In the genomic region with DNA sequence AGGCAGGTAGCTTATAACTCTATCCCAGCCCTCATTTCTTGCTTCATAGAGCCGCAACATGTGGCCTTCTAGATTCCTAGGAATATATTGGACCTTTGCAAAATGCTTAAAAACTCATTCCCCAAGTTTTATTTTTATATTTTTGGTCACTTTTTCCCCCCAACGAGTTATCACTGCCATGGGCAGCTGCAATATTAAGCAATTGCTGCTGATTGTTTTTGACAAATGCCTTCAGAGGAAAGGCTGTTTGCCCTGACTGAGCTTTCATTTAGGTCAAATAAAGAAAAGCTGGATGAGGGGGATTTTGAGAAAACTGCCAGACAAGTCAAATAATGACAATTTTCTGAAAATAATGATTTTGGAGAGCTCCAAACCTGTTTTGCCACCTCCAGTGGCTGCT, we compare ENCODE assay signal across 28 cellular contexts.
"Had no signal": no experiment of that assay in that cellular context is flagged by ENCODE, and none has a peak within 500 bp of the region (broad histone marks: within the 10 kb centered on the region; RNA-seq: fewer than 3 reads in every experiment).

No MANE protein-coding gene starts in this region.

- H3K36me3 ChIP-seq: colonic mucosa, esophagus muscularis mucosa, esophagus squamous epithelium, gastrocnemius medialis, gastroesophageal sphincter, heart left ventricle, heart right ventricle had no signal

- DNase-seq: colonic mucosa; cortex of kidney; dermis blood vessel endothelial cell; dorsolateral prefrontal cortex; effector CD4-positive, alpha-beta T cell; effector CD8-positive, alpha-beta T cell; effector memory CD4-positive, alpha-beta T cell; effector memory CD8-positive, alpha-beta T cell; endodermal cell; erythroblast; esophagus squamous epithelium; foreskin fibroblast; foreskin keratinocyte; foreskin melanocyte; gastrocnemius medialis; glutamatergic neuron; head of caudate nucleus; heart left ventricle; heart right ventricle had no signal

- FAIRE-seq: colon, endometrium, endothelial cell of umbilical vein, frontal cortex had no signal

- H3K4me1 ChIP-seq: colonic mucosa, esophagus muscularis mucosa, esophagus squamous epithelium, foreskin keratinocyte, gastrocnemius medialis, gastroesophageal sphincter, heart left ventricle, heart right ventricle had no signal

- H3K27ac ChIP-seq: colonic mucosa, coronary artery, dorsolateral prefrontal cortex, epithelial cell of prostate, esophagus muscularis mucosa, esophagus squamous epithelium, foreskin keratinocyte, gastrocnemius medialis, gastroesophageal sphincter, heart left ventricle, heart right ventricle had no signal

- ATAC-seq: effector memory CD8-positive, alpha-beta T cell; esophagus mucosa; foreskin keratinocyte; gastrocnemius medialis; gastroesophageal sphincter; heart left ventricle; heart right ventricle had no signal

- H3K9me3 ChIP-seq: colonic mucosa had no signal

- H3K27me3 ChIP-seq: colonic mucosa, esophagus muscularis mucosa, esophagus squamous epithelium, foreskin keratinocyte, gastrocnemius medialis, gastroesophageal sphincter, heart left ventricle, heart right ventricle had no signal

- H3K4me3 ChIP-seq: colonic mucosa, coronary artery, dorsolateral prefrontal cortex, esophagus muscularis mucosa, esophagus squamous epithelium, gastrocnemius medialis, gastroesophageal sphincter, heart left ventricle, heart right ventricle had no signal
